In genomic region chr19:51800849-51801244, GRCh38 we compare ENCODE assay signal across 21 cellular contexts. TPM values are rescaled to one million over a fixed set of nuclear protein-coding genes. Genes with fewer than 3 reads are reported as not detected.
"Had no signal": no experiment of that assay in that cellular context is flagged by ENCODE, and none has a peak within 500 bp of the region (broad histone marks: within the 10 kb centered on the region; RNA-seq: fewer than 3 reads in every experiment).

No MANE protein-coding gene starts in this region.

- H3K4me3 ChIP-seq: ascending aorta, cardiac muscle cell, gastrocnemius medialis, hepatocyte, prostate gland, sigmoid colon had no signal

- H3K36me3 ChIP-seq: ascending aorta, cardiac muscle cell, gastrocnemius medialis, prostate gland, sigmoid colon, WERI-Rb-1 had no signal

- ATAC-seq: activated CD4-positive, alpha-beta T cell treated with anti-CD3 and anti-CD28 coated beads for 36 hours; gastrocnemius medialis; natural killer cell had no signal

- H3K27me3 ChIP-seq: ascending aorta, cardiac muscle cell, gastrocnemius medialis, hepatocyte, sigmoid colon had no signal

- H3K4me1 ChIP-seq: gastrocnemius medialis, prostate gland had no signal

- H3K9me3 ChIP-seq: ascending aorta, gastrocnemius medialis, prostate gland, sigmoid colon had no signal

- H3K27ac ChIP-seq: cardiac muscle cell, gastrocnemius medialis, hepatocyte, prostate gland, WERI-Rb-1 had no signal

- DNase-seq: activated CD4-positive, alpha-beta memory T cell treated with anti-CD3 and anti-CD28 coated beads, Interleukin-2, amount 10 ng/mL, durations not matched to agents 7 days and 5 days; activated CD4-positive, alpha-beta T cell treated with anti-CD3 and anti-CD28 coated beads for 36 hours; activated gamma-delta T cell; activated naive CD8-positive, alpha-beta T cell treated with anti-CD3 and anti-CD28 coated beads for 36 hours; activated T-cell treated with anti-CD3 and anti-CD28 coated beads, Interleukin-2, amount 50 U/mL, for 48 hours; effector CD4-positive, alpha-beta T cell; gastrocnemius medialis; natural killer cell; stimulated activated CD4-positive, alpha-beta T cell treated with anti-CD3 and anti-CD28 coated beads, Interleukin-12 subunit alpha, Interleukin-12 subunit beta, amount 100 ng/mL, for 4 hours; stimulated activated naive CD4-positive, alpha-beta T cell; substantia nigra; SW 1271; WERI-Rb-1 had no signal

RNA-seq across cellular contexts. Expression of gene FPR3, which starts 5.9 kb away (rescaled TPM):
- total RNA-seq: activated CD4-positive, alpha-beta memory T cell treated with anti-CD3 and anti-CD28 coated beads, Interleukin-2, amount 10 ng/mL, durations not matched to agents 7 days and 5 days; activated CD4-positive, alpha-beta T cell treated with anti-CD3 and anti-CD28 coated beads for 36 hours; activated naive CD8-positive, alpha-beta T cell treated with anti-CD3 and anti-CD28 coated beads for 36 hours; cardiac muscle cell; endothelial cell of umbilical vein; hepatocyte; kidney epithelial cell had no signal

RNA-seq across cellular contexts. Expression of gene FPR2, which starts 39.9 kb away (rescaled TPM):
- total RNA-seq: activated CD4-positive, alpha-beta memory T cell treated with anti-CD3 and anti-CD28 coated beads, Interleukin-2, amount 10 ng/mL, durations not matched to agents 7 days and 5 days; activated CD4-positive, alpha-beta T cell treated with anti-CD3 and anti-CD28 coated beads for 36 hours; activated naive CD8-positive, alpha-beta T cell treated with anti-CD3 and anti-CD28 coated beads for 36 hours; cardiac muscle cell; endothelial cell of umbilical vein; hepatocyte; kidney epithelial cell; mucosa of gallbladder had no signal

RNA-seq across cellular contexts. Expression of gene FPR1, which starts 49.2 kb away (rescaled TPM):
- total RNA-seq: activated CD4-positive, alpha-beta memory T cell treated with anti-CD3 and anti-CD28 coated beads, Interleukin-2, amount 10 ng/mL, durations not matched to agents 7 days and 5 days; activated CD4-positive, alpha-beta T cell treated with anti-CD3 and anti-CD28 coated beads for 36 hours; activated naive CD8-positive, alpha-beta T cell treated with anti-CD3 and anti-CD28 coated beads for 36 hours; cardiac muscle cell; endothelial cell of umbilical vein; kidney epithelial cell had no signal
